ENCODE assay signal across 10 cellular contexts in genomic region chrX:138026211-138026610, GRCh38.
DNase-seq lines count a peak whose midpoint lies in the region; ATAC-seq, FAIRE-seq and TF ChIP-seq lines count a peak whose summit lies in the region.
"Had no signal": no experiment of that assay in that cellular context is flagged by ENCODE, and none has a peak within 500 bp of the region (broad histone marks: within the 10 kb centered on the region; RNA-seq: fewer than 3 reads in every experiment).

No MANE protein-coding gene starts in this region.

- TF ChIP-seq CTCF in K562 (IDR thresholded peaks at IDR 0.05 in 2 of 3, conservative IDR thresholded peaks at IDR 0.05 in 1 of 3; ENCODE audit: insufficient read depth in 2 of 3, low read depth in 1 of 3, low read length in 3 of 3), result peak in 2 of 3 experiments; percentile 39 to 40; a peak in 2 of 6 replicates
- TF ChIP-seq CTCF in tibial nerve (IDR thresholded peaks at IDR 0.05), result peak in 3 of 5 experiments; percentile 5 to 27 (median 21)

- TF ChIP-seq EP300 in K562 (IDR thresholded peaks at IDR 0.05; ENCODE audit: low read length), result no peak
- no peak for TF ChIP-seq EP300 in tibial nerve (IDR thresholded peaks at IDR 0.05)

- TF ChIP-seq POLR2A in K562 (conservative IDR thresholded peaks at IDR 0.05), result no peak
- TF ChIP-seq POLR2A in tibial nerve (IDR thresholded peaks at IDR 0.05), result no peak

- 0% methylated on average over 1 of the region's 1 CpG for WGBS in K562 (ENCODE audit: insufficient coverage, low coverage, missing lambda C conversion rate)
- WGBS in tibial nerve, 2 donors, result 73 to 100% methylated on average over 1 of the region's 1 CpG

- no peaks in the 10 kb centered on the region for H3K27me3 ChIP-seq in K562 (ENCODE audit: control insufficient read depth in 2 of 2, insufficient read depth in 2 of 2, low read length in 2 of 2)
- no peaks in the 10 kb centered on the region for H3K27me3 ChIP-seq in tibial nerve

- H3K27ac ChIP-seq in K562 (ENCODE audit: extremely low read depth, low read depth, low read length), result no peak overlapping the region
- no peak overlapping the region for H3K27ac ChIP-seq in tibial nerve
- H3K27ac ChIP-seq: BLaER1, SK-N-MC had no signal

- POLR2A ChIA-PET in K562 (lab: Yijun Ruan, JAX), result no interaction called here

- no peak for FAIRE-seq in K562 (lab: Jason Lieb, UNC)

- TF ChIP-seq RAD21 in K562 (CRISPR knock-in tag; conservative IDR thresholded peaks at IDR 0.05 in 1 of 2, IDR thresholded peaks at IDR 0.05 in 1 of 2), result peak in 1 of 2 experiments; percentile 35; a peak in 2 of 4 replicates

- no peak overlapping the region for H2AFZ ChIP-seq in K562 (ENCODE audit: low read depth, low read length)

- ATAC-seq in K562 (peak; percentile 47; the same call in 1 of the 3 replicates), Right ventricle myocardium superior (ENCODE audit: poor library complexity) (no peak)

- H3K9ac ChIP-seq in K562 (ENCODE audit: insufficient read depth in 1 of 2, low read depth in 2 of 2, low read length in 2 of 2), result no peak overlapping the region
- H3K9ac ChIP-seq: BLaER1 had no signal

- in situ Hi-C loops in K562 (cut with MboI), result no loop called here

- BruUV-seq in K562 (replicated peaks; lab: Mats Ljungman, UMichigan), result no TSS peak

- DNase-seq in SKM-1 treated with dmso at 0.1 percent for 144 hours (lab: John Stamatoyannopoulos, UW; ENCODE audit: unreplicated experiment) (peak; percentile 1), SKM-1 (lab: John Stamatoyannopoulos, UW; ENCODE audit: unreplicated experiment) (no peak), HT1080 (ENCODE audit: low read depth) (peak; percentile 8), K562 (ENCODE audit: extremely low read depth in 1 of 4, low spot score in 3 of 4) (peak in 2 of 4 experiments; percentile 3), tibial nerve (ENCODE audit: low spot score in 2 of 2) (no peak), SIG-M5 (lab: John Stamatoyannopoulos, UW) (no peak), Right ventricle myocardium superior (no peak)
- no peak for DNase-seq in activated CD4-positive, alpha-beta T cell treated with anti-CD3 and anti-CD28 coated beads, Interleukin-2, amount 50 U/mL, for 1 hour

- H3K79me2 ChIP-seq in K562 (ENCODE audit: control insufficient read depth, insufficient read depth, low read length), result no peaks in the 10 kb centered on the region

- no peaks in the 10 kb centered on the region for H3K9me3 ChIP-seq in K562 (replicated peaks; ENCODE audit: control insufficient read depth, insufficient read depth, low read depth, low read length)
- H3K9me3 ChIP-seq in tibial nerve, result no peaks in the 10 kb centered on the region
- H3K9me3 ChIP-seq: BLaER1 had no signal

- H3K4me3 ChIP-seq in K562 (no peak overlapping the region), tibial nerve (no peak overlapping the region)
- H3K4me3 ChIP-seq: BLaER1, SK-N-MC had no signal

- CTCF ChIA-PET in K562 (lab: Yijun Ruan, JAX; ENCODE audit: low intra/inter-chr PET ratio), result no interaction called here

- H3K4me1 ChIP-seq in K562 (replicated peaks in 1 of 2; ENCODE audit: control insufficient read depth in 2 of 2, insufficient read depth in 2 of 2, low read length in 2 of 2), result no peaks in the 10 kb centered on the region
- no peaks in the 10 kb centered on the region for H3K4me1 ChIP-seq in tibial nerve
- H3K4me1 ChIP-seq: BLaER1 had no signal

- intact Hi-C loops in K562 (cut with micrococcal nuclease) (loop anchor here (10.0 kb wide), 1 partner anchor 591 kb away; no protein-coding TSS in a partner anchor), Right ventricle myocardium superior (cut with DNase I) (no loop called here)

- H3K9me1 ChIP-seq in K562 (ENCODE audit: control insufficient read depth, insufficient read depth, low read length), result no peaks in the 10 kb centered on the region

- H4K20me1 ChIP-seq in K562 (replicated peaks; ENCODE audit: control insufficient read depth, insufficient read depth, low read length), result no peaks in the 10 kb centered on the region
- H4K20me1 ChIP-seq: BLaER1 had no signal

- no peak overlapping the region for H3K4me2 ChIP-seq in K562 (ENCODE audit: insufficient read depth, low read length)
- H3K4me2 ChIP-seq: BLaER1 had no signal

- no peaks in the 10 kb centered on the region for H3K36me3 ChIP-seq in K562 (ENCODE audit: control insufficient read depth, insufficient read depth, low read length)
- no peaks in the 10 kb centered on the region for H3K36me3 ChIP-seq in tibial nerve
- H3K36me3 ChIP-seq: BLaER1 had no signal

TF ChIP-seq in K562, 482 proteins besides CTCF, POLR2A, EP300 and RAD21:
- no peak for TF ChIP-seq ZKSCAN1 (IDR thresholded peaks at IDR 0.05; ENCODE audit: low read depth, low read length)
- TF ChIP-seq HNRNPL (IDR thresholded peaks at IDR 0.05; ENCODE audit: low read depth, low read length), result no peak
- no peak for TF ChIP-seq ZNF133 (CRISPR knock-in tag; IDR thresholded peaks at IDR 0.05)
- no peak for TF ChIP-seq RBM15 (IDR thresholded peaks at IDR 0.05; ENCODE audit: insufficient read depth, low read length)
- TF ChIP-seq PCBP2 (IDR thresholded peaks at IDR 0.05; ENCODE audit: low read depth, low read length, poor library complexity, severe bottlenecking), result no peak
- TF ChIP-seq KDM4B (IDR thresholded peaks at IDR 0.05; ENCODE audit: borderline replicate concordance in 2 of 2, low read depth in 1 of 2), result no peak
- no peak for TF ChIP-seq HDAC1 (IDR thresholded peaks at IDR 0.05)
- no peak for TF ChIP-seq MBD2 (IDR thresholded peaks at IDR 0.05; ENCODE audit: borderline replicate concordance, low read depth)
- TF ChIP-seq ZNF431 (CRISPR knock-in tag; IDR thresholded peaks at IDR 0.05), result no peak
- no peak for TF ChIP-seq ZNF584 (CRISPR knock-in tag; IDR thresholded peaks at IDR 0.05; ENCODE audit: low read depth)
- no peak for TF ChIP-seq ELF2 (CRISPR knock-in tag; IDR thresholded peaks at IDR 0.05)
- no peak for TF ChIP-seq NR2C1 (IDR thresholded peaks at IDR 0.05)
- TF ChIP-seq NR2C1 (tag; IDR thresholded peaks at IDR 0.05), result no peak
- TF ChIP-seq DPF2 (IDR thresholded peaks at IDR 0.05), result no peak
- TF ChIP-seq THAP12 (CRISPR knock-in tag; IDR thresholded peaks at IDR 0.05), result no peak
- TF ChIP-seq SNRNP70 (optimal IDR thresholded peaks at IDR 0.05; ENCODE audit: low read depth, low read length), result no peak
- no peak for TF ChIP-seq SMAD2 (IDR thresholded peaks at IDR 0.05; ENCODE audit: low read depth, low read length)
- TF ChIP-seq KAT8 (IDR thresholded peaks at IDR 0.05; ENCODE audit: low read depth), result no peak
TF ChIP-seq in K562: peak in this region for 0.

Comparison
In these comparisons a context has a peak if more than half of its experiments do, and no peak if none do; other contexts are left out.
1. DNase-seq: peak in SKM-1 treated with dmso at 0.1 percent for 144 hours (single experiment) and HT1080 (single experiment); none in SKM-1 (single experiment), tibial nerve (0 of 2), activated CD4-positive, alpha-beta T cell treated with anti-CD3 and anti-CD28 coated beads, Interleukin-2, amount 50 U/mL, for 1 hour (single experiment), SIG-M5 (single experiment) and Right ventricle myocardium superior (single experiment).